8 cellular contexts compared by ENCODE assay signal in genomic region chr22:23767303-23767672, GRCh38. TPM values are rescaled to one million over a fixed set of nuclear protein-coding genes. Genes with fewer than 3 reads are reported as not detected.
DNase-seq lines count a peak whose midpoint lies in the region; ATAC-seq, FAIRE-seq and TF ChIP-seq lines count a peak whose summit lies in the region.

No MANE protein-coding gene starts in this region.

- H3K4me1 ChIP-seq in mucosa of rectum (ENCODE audit: control insufficient read depth in 2 of 2, insufficient read depth in 2 of 2, low read length in 2 of 2) = peaks cover 15 to 16% of the 10 kb centered on the region in 2 donors

- H3K4me3 ChIP-seq in LNCaP clone FGC (ENCODE audit: low read depth, low read length) = peak overlapping the region; percentile 87
- peak overlapping the region; percentile 89 to 97 for H3K4me3 ChIP-seq in mucosa of rectum (ENCODE audit: low read length in 2 of 2)

- peak overlapping the region; percentile 97 for H3K27ac Mint-ChIP-seq in dendritic cell treated with granulocyte-macrophage colony-stimulating factor and Interleukin-4, amounts not matched to agents 40 ng/mL and 50 ng/mL, for 4 days

- TF ChIP-seq CTCF in 22Rv1 (IDR thresholded peaks at IDR 0.05) (no peak), LNCaP clone FGC (IDR thresholded peaks at IDR 0.05; ENCODE audit: control insufficient read depth, extremely low read depth, insufficient read depth) (no peak), GM20000 (IDR thresholded peaks at IDR 0.05; ENCODE audit: extremely low read depth, missing control alignments) (no peak)

- no peak for TF ChIP-seq POLR2A in GM12892 (IDR thresholded peaks at IDR 0.05; ENCODE audit: low read depth, low read length)

- no peaks in the 10 kb centered on the region for H3K9me3 ChIP-seq in mucosa of rectum (ENCODE audit: control insufficient read depth in 2 of 2, low read length in 2 of 2)

- no peak for ATAC-seq in GM18519 (IDR thresholded peaks at IDR 0.05; ENCODE audit: low FRiP score, unreplicated experiment)
- no peak for ATAC-seq in HG03442 (IDR thresholded peaks at IDR 0.05; ENCODE audit: unreplicated experiment)

- H3K27ac ChIP-seq in 22Rv1 (peak overlapping the region; percentile 82), mucosa of rectum (ENCODE audit: low read depth in 2 of 2, low read length in 2 of 2) (peak overlapping the region; percentile 87 to 88)

- intact Hi-C loops in dendritic cell treated with granulocyte-macrophage colony-stimulating factor and Interleukin-4, amounts not matched to agents 40 ng/mL and 50 ng/mL, for 4 days (cut with micrococcal nuclease) = loop anchor here (5.0 kb wide), 2 partner anchors 50 to 80 kb away; no protein-coding TSS in a partner anchor

- no peaks in the 10 kb centered on the region for H3K9me3 Mint-ChIP-seq in dendritic cell treated with granulocyte-macrophage colony-stimulating factor and Interleukin-4, amounts not matched to agents 40 ng/mL and 50 ng/mL, for 4 days

- peak overlapping the region; percentile 92 for H3K4me3 Mint-ChIP-seq in dendritic cell treated with granulocyte-macrophage colony-stimulating factor and Interleukin-4, amounts not matched to agents 40 ng/mL and 50 ng/mL, for 4 days

- no peaks in the 10 kb centered on the region for H3K27me3 ChIP-seq in mucosa of rectum (ENCODE audit: control insufficient read depth in 2 of 2, insufficient read depth in 2 of 2, low read length in 2 of 2)

- H3K36me3 ChIP-seq in mucosa of rectum (ENCODE audit: control insufficient read depth in 2 of 2, insufficient read depth in 2 of 2, low read length in 2 of 2) = peaks cover 9 to 22% of the 10 kb centered on the region in 2 donors

- H3K9ac ChIP-seq in mucosa of rectum (ENCODE audit: low read depth in 1 of 2, low read length in 2 of 2) = peak overlapping the region; percentile 91 to 95

- peaks cover 8% of the 10 kb centered on the region for H3K27me3 Mint-ChIP-seq in dendritic cell treated with granulocyte-macrophage colony-stimulating factor and Interleukin-4, amounts not matched to agents 40 ng/mL and 50 ng/mL, for 4 days

- FAIRE-seq in GM12892 (lab: Jason Lieb, UNC) = no peak

- no peak for DNase-seq in LNCaP clone FGC (ENCODE audit: low read depth)
- no peak for DNase-seq in GM20000 (ENCODE audit: low spot score)
- no peak for DNase-seq in GM12892 (ENCODE audit: insufficient read length)

- H3K36me3 Mint-ChIP-seq in dendritic cell treated with granulocyte-macrophage colony-stimulating factor and Interleukin-4, amounts not matched to agents 40 ng/mL and 50 ng/mL, for 4 days (ENCODE audit: low read depth) = peaks cover 29% of the 10 kb centered on the region

- peaks cover 61% of the 10 kb centered on the region for H3K4me1 Mint-ChIP-seq in dendritic cell treated with granulocyte-macrophage colony-stimulating factor and Interleukin-4, amounts not matched to agents 40 ng/mL and 50 ng/mL, for 4 days (ENCODE audit: low read depth)

RNA-seq across cellular contexts. Expression of gene CHCHD10, which starts 0.5 kb away (rescaled TPM):
- 268 TPM for polyA plus RNA-seq in GM12892 (2012; ENCODE audit: missing spikeins)

RNA-seq across cellular contexts. Expression of gene C22orf15, which starts 4.5 kb away (rescaled TPM):
- polyA plus RNA-seq in GM12892 (2012; ENCODE audit: missing spikeins) = 2.3 TPM

RNA-seq across cellular contexts. Expression of gene MMP11, which starts 5.4 kb away (rescaled TPM):
- 0.32 TPM for polyA plus RNA-seq in GM12892 (2012; ENCODE audit: missing spikeins)

RNA-seq across cellular contexts. Expression of gene VPREB3, which starts 13.1 kb away (rescaled TPM):
- 11.6 TPM for polyA plus RNA-seq in GM12892 (2012; ENCODE audit: missing spikeins)

RNA-seq across cellular contexts. Expression of gene ZNF70, which starts 16.4 kb away (rescaled TPM):
- 2.1 TPM for polyA plus RNA-seq in GM12892 (2012; ENCODE audit: missing spikeins)
